ENCODE assay signal across 1 cellular context in genomic region chr3:40452876-40453730, GRCh38.
TF ChIP-seq lines count a peak whose summit lies in the region.

No MANE protein-coding gene starts in this region.

TF ChIP-seq in HEK293, 187 proteins besides CTCF, POLR2A, EP300 and RAD21 (continued from another document):
- TF ChIP-seq, protein P1, sequence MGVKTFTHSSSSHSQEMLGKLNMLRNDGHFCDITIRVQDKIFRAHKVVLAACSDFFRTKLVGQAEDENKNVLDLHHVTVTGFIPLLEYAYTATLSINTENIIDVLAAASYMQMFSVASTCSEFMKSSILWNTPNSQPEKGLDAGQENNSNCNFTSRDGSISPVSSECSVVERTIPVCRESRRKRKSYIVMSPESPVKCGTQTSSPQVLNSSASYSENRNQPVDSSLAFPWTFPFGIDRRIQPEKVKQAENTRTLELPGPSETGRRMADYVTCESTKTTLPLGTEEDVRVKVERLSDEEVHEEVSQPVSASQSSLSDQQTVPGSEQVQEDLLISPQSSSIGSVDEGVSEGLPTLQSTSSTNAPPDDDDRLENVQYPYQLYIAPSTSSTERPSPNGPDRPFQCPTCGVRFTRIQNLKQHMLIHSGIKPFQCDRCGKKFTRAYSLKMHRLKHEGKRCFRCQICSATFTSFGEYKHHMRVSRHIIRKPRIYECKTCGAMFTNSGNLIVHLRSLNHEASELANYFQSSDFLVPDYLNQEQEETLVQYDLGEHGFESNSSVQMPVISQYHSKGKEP (tag by site-specific recombination; IDR thresholded peaks at IDR 0.05), result no peak
- TF ChIP-seq ZNF544 (tag by site-specific recombination; IDR thresholded peaks at IDR 0.05), result no peak
- 0 out of 2 replicates have a peak, but pooled peaks have one; percentile 40 for TF ChIP-seq ZEB2 (tag by site-specific recombination; IDR thresholded peaks at IDR 0.05)
- TF ChIP-seq FEZF1 (tag by site-specific recombination; IDR thresholded peaks at IDR 0.05), result no peak
- no peak for TF ChIP-seq ZNF146 (tag by site-specific recombination; IDR thresholded peaks at IDR 0.05)
- TF ChIP-seq, protein P2, sequence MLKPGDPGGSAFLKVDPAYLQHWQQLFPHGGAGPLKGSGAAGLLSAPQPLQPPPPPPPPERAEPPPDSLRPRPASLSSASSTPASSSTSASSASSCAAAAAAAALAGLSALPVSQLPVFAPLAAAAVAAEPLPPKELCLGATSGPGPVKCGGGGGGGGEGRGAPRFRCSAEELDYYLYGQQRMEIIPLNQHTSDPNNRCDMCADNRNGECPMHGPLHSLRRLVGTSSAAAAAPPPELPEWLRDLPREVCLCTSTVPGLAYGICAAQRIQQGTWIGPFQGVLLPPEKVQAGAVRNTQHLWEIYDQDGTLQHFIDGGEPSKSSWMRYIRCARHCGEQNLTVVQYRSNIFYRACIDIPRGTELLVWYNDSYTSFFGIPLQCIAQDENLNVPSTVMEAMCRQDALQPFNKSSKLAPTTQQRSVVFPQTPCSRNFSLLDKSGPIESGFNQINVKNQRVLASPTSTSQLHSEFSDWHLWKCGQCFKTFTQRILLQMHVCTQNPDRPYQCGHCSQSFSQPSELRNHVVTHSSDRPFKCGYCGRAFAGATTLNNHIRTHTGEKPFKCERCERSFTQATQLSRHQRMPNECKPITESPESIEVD (tag by site-specific recombination; IDR thresholded peaks at IDR 0.05), result no peak
- TF ChIP-seq, protein P3, sequence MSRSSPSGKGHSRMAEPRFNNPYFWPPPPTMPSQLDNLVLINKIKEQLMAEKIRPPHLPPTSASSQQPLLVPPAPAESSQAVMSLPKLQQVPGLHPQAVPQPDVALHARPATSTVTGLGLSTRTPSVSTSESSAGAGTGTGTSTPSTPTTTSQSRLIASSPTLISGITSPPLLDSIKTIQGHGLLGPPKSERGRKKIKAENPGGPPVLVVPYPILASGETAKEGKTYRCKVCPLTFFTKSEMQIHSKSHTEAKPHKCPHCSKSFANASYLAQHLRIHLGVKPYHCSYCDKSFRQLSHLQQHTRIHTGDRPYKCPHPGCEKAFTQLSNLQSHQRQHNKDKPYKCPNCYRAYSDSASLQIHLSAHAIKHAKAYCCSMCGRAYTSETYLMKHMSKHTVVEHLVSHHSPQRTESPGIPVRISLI (tag by site-specific recombination; IDR thresholded peaks at IDR 0.05), result no peak
- no peak for TF ChIP-seq ZNF274 (IDR thresholded peaks at IDR 0.05; ENCODE audit: low read length)
- no peak for TF ChIP-seq ZNF274 (tag by site-specific recombination; IDR thresholded peaks at IDR 0.05; ENCODE audit: borderline replicate concordance)
- TF ChIP-seq, protein P4, sequence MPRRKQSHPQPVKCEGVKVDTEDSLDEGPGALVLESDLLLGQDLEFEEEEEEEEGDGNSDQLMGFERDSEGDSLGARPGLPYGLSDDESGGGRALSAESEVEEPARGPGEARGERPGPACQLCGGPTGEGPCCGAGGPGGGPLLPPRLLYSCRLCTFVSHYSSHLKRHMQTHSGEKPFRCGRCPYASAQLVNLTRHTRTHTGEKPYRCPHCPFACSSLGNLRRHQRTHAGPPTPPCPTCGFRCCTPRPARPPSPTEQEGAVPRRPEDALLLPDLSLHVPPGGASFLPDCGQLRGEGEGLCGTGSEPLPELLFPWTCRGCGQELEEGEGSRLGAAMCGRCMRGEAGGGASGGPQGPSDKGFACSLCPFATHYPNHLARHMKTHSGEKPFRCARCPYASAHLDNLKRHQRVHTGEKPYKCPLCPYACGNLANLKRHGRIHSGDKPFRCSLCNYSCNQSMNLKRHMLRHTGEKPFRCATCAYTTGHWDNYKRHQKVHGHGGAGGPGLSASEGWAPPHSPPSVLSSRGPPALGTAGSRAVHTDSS (tag by site-specific recombination; IDR thresholded peaks at IDR 0.05), result no peak
- TF ChIP-seq, protein P5, sequence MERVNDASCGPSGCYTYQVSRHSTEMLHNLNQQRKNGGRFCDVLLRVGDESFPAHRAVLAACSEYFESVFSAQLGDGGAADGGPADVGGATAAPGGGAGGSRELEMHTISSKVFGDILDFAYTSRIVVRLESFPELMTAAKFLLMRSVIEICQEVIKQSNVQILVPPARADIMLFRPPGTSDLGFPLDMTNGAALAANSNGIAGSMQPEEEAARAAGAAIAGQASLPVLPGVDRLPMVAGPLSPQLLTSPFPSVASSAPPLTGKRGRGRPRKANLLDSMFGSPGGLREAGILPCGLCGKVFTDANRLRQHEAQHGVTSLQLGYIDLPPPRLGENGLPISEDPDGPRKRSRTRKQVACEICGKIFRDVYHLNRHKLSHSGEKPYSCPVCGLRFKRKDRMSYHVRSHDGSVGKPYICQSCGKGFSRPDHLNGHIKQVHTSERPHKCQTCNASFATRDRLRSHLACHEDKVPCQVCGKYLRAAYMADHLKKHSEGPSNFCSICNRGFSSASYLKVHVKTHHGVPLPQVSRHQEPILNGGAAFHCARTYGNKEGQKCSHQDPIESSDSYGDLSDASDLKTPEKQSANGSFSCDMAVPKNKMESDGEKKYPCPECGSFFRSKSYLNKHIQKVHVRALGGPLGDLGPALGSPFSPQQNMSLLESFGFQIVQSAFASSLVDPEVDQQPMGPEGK (tag by site-specific recombination; IDR thresholded peaks at IDR 0.05), result 0 out of 2 replicates have a peak, but pooled peaks have one; percentile 15
- no peak for TF ChIP-seq INSM2 (tag by site-specific recombination; IDR thresholded peaks at IDR 0.05)
- TF ChIP-seq ZFP41 (tag by site-specific recombination; IDR thresholded peaks at IDR 0.05; ENCODE audit: borderline replicate concordance), result no peak
- TF ChIP-seq ZNF394 (tag by site-specific recombination; IDR thresholded peaks at IDR 0.05; ENCODE audit: borderline replicate concordance), result no peak
- no peak for TF ChIP-seq ZFP37 (tag by site-specific recombination; IDR thresholded peaks at IDR 0.05)
- TF ChIP-seq ZNF596 (tag by site-specific recombination; IDR thresholded peaks at IDR 0.05), result no peak
- TF ChIP-seq ZNF114 (tag by site-specific recombination; IDR thresholded peaks at IDR 0.05), result no peak
- TF ChIP-seq ZNF16 (tag by site-specific recombination; IDR thresholded peaks at IDR 0.05; ENCODE audit: low read depth), result no peak
- no peak for TF ChIP-seq ZNF266 (tag by site-specific recombination; IDR thresholded peaks at IDR 0.05; ENCODE audit: low read depth)
- no peak for TF ChIP-seq ZNF404 (tag by site-specific recombination; IDR thresholded peaks at IDR 0.05)
- TF ChIP-seq SETDB1 (IDR thresholded peaks at IDR 0.05; ENCODE audit: insufficient read length, low read length), result no peak
- TF ChIP-seq, protein P6, sequence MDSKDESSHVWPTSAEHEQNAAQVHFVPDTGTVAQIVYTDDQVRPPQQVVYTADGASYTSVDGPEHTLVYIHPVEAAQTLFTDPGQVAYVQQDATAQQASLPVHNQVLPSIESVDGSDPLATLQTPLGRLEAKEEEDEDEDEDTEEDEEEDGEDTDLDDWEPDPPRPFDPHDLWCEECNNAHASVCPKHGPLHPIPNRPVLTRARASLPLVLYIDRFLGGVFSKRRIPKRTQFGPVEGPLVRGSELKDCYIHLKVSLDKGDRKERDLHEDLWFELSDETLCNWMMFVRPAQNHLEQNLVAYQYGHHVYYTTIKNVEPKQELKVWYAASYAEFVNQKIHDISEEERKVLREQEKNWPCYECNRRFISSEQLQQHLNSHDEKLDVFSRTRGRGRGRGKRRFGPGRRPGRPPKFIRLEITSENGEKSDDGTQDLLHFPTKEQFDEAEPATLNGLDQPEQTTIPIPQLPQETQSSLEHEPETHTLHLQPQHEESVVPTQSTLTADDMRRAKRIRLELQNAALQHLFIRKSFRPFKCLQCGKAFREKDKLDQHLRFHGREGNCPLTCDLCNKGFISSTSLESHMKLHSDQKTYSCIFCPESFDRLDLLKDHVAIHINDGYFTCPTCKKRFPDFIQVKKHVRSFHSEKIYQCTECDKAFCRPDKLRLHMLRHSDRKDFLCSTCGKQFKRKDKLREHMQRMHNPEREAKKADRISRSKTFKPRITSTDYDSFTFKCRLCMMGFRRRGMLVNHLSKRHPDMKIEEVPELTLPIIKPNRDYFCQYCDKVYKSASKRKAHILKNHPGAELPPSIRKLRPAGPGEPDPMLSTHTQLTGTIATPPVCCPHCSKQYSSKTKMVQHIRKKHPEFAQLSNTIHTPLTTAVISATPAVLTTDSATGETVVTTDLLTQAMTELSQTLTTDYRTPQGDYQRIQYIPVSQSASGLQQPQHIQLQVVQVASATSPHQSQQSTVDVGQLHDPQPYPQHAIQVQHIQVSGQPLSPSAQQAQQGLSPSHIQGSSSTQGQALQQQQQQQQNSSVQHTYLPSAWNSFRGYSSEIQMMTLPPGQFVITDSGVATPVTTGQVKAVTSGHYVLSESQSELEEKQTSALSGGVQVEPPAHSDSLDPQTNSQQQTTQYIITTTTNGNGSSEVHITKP (tag by site-specific recombination; IDR thresholded peaks at IDR 0.05), result peak; percentile 59
- no peak for TF ChIP-seq ZNF292 (tag by site-specific recombination; IDR thresholded peaks at IDR 0.05; ENCODE audit: borderline replicate concordance, low read depth)
- no peak for TF ChIP-seq ZNF140 (tag by site-specific recombination; IDR thresholded peaks at IDR 0.05)
- no peak for TF ChIP-seq OVOL3 (tag by site-specific recombination; IDR thresholded peaks at IDR 0.05)
- TF ChIP-seq BCL6B (tag by site-specific recombination; IDR thresholded peaks at IDR 0.05), result no peak
- TF ChIP-seq ZBTB21 (tag by site-specific recombination; IDR thresholded peaks at IDR 0.05), result peak; percentile 79; the same call in 1 of the 2 replicates
- TF ChIP-seq ZNF112 (tag by site-specific recombination; IDR thresholded peaks at IDR 0.05), result no peak
- TF ChIP-seq ZNF433 (tag by site-specific recombination; IDR thresholded peaks at IDR 0.05; ENCODE audit: low read depth), result no peak
- no peak for TF ChIP-seq TSHZ1 (tag by site-specific recombination; IDR thresholded peaks at IDR 0.05; ENCODE audit: borderline replicate concordance)
- TF ChIP-seq ZNF510 (tag by site-specific recombination; IDR thresholded peaks at IDR 0.05; ENCODE audit: insufficient replicate concordance), result no peak
- no peak for TF ChIP-seq GLI4 (tag by site-specific recombination; IDR thresholded peaks at IDR 0.05)
